Comparison of ENCODE assay signal across 21 cellular contexts in genomic region chr17:52789829-52790228, GRCh38.
DNase-seq lines count a peak whose midpoint lies in the region; ATAC-seq, FAIRE-seq and TF ChIP-seq lines count a peak whose summit lies in the region.
"Had no signal": no experiment of that assay in that cellular context is flagged by ENCODE, and none has a peak within 500 bp of the region (broad histone marks: within the 10 kb centered on the region; RNA-seq: fewer than 3 reads in every experiment).

No MANE protein-coding gene starts in this region.

- no peak for TF ChIP-seq POLR2A in adrenal gland (IDR thresholded peaks at IDR 0.05)
- TF ChIP-seq POLR2A in endothelial cell of umbilical vein (IDR thresholded peaks at IDR 0.05; ENCODE audit: low read depth, low read length), result no peak

- peaks cover 16% of the 10 kb centered on the region for H3K36me3 Mint-ChIP-seq in WTC11
- H3K36me3 Mint-ChIP-seq: CD4-positive, alpha-beta memory T cell had no signal

- no peaks in the 10 kb centered on the region for H3K4me1 Mint-ChIP-seq in WTC11
- H3K4me1 Mint-ChIP-seq: CD4-positive, alpha-beta memory T cell had no signal

- POLR2A ChIA-PET in endothelial cell of umbilical vein (lab: Charles Lee), result interaction anchor here (0.7 kb wide), 1 partner anchor 40 kb away, joined by 5 read pairs; no protein-coding TSS in a partner anchor
- POLR2A ChIA-PET in WTC11 (lab: Charles Lee), result no interaction called here

- H3K27me3 ChIP-seq in adrenal gland (no peaks in the 10 kb centered on the region), endothelial cell of umbilical vein (ENCODE audit: control insufficient read depth in 2 of 2, insufficient read depth in 2 of 2, low read length in 2 of 2) (no peaks in the 10 kb centered on the region)

- WGBS in adrenal gland, 4 donors, result 35 to 49% (median 45%) methylated on average over 3 of the region's 3 CpGs

- H3K4me1 ChIP-seq in adrenal gland (replicated peaks in 1 of 2) (no peaks in the 10 kb centered on the region), endothelial cell of umbilical vein (ENCODE audit: control insufficient read depth, extremely low read depth, insufficient read depth, low read length) (peaks cover 25% of the 10 kb centered on the region)
- H3K4me1 ChIP-seq: HAP-1 had no signal

- FAIRE-seq in endothelial cell of umbilical vein (lab: Jason Lieb, UNC), result peak; percentile 81
- FAIRE-seq: GM12891, GM18507, GM19239 had no signal

- peak; percentile 20 for DNase-seq in M059J (ENCODE audit: low read depth)
- DNase-seq in adrenal gland, result peak in 4 of 7 donors; percentile 29 to 47 (median 31)
- DNase-seq in endothelial cell of umbilical vein (ENCODE audit: low read depth, low spot score), result peak; percentile 65
- peak; percentile 10 for DNase-seq in pulmonary artery endothelial cell (ENCODE audit: low read depth, low spot score)
- no peak for DNase-seq in WTC11 (ENCODE audit: low spot score)
- no peak for DNase-seq in NCI-H524 treated with DMSO at 0.1 percent for 48 hours (lab: John Stamatoyannopoulos, UW)
- DNase-seq: C1 segment of cervical spinal cord; Calu3; CD4-positive, alpha-beta memory T cell; COR-L47; DMS53; DMS79 treated with DMSO at 0.1 percent for 48 hours; GF-D8; GOT3; HFFc6 had no signal

- no peaks in the 10 kb centered on the region for H4K20me1 ChIP-seq in endothelial cell of umbilical vein (replicated peaks; ENCODE audit: control insufficient read depth, extremely low read depth, insufficient read depth, low read length)

- CTCF ChIA-PET in endothelial cell of umbilical vein (lab: Charles Lee), result interaction anchor here (1.1 kb wide), 1 partner anchor 36 kb away, joined by 3 read pairs; no protein-coding TSS in a partner anchor
- CTCF ChIA-PET in WTC11 (lab: Charles Lee), result no interaction called here

- H3K4me2 ChIP-seq in endothelial cell of umbilical vein (ENCODE audit: insufficient read depth, low read length), result peak overlapping the region; percentile 49

- TF ChIP-seq CTCF in adrenal gland (IDR thresholded peaks at IDR 0.05), result no peak
- TF ChIP-seq CTCF in endothelial cell of umbilical vein (IDR thresholded peaks at IDR 0.05; ENCODE audit: extremely low read depth in 1 of 2, insufficient read depth in 1 of 2, low read depth in 1 of 2, low read length in 2 of 2), result no peak
- no peak for TF ChIP-seq CTCF in WTC11 (IDR thresholded peaks at IDR 0.05)

- no peak overlapping the region for H3K9ac ChIP-seq in endothelial cell of umbilical vein (replicated peaks; ENCODE audit: extremely low read depth, insufficient read depth, low read length)

- H3K36me3 ChIP-seq in adrenal gland (replicated peaks in 1 of 2) (no peaks in the 10 kb centered on the region), endothelial cell of umbilical vein (ENCODE audit: control insufficient read depth in 2 of 2, extremely low read depth in 1 of 2, insufficient read depth in 2 of 2, low read length in 2 of 2) (no peaks in the 10 kb centered on the region)
- H3K36me3 ChIP-seq: HAP-1 had no signal

- H3K9me3 Mint-ChIP-seq in WTC11, result peaks cover 47% of the 10 kb centered on the region

- BruUV-seq in endothelial cell of umbilical vein (replicated peaks; lab: Mats Ljungman, UMichigan), result no TSS peak

- H3K27ac ChIP-seq in adrenal gland (no peak overlapping the region), endothelial cell of umbilical vein (ENCODE audit: insufficient read depth, low read depth, low read length) (peak overlapping the region; percentile 72)

- H2AFZ ChIP-seq in endothelial cell of umbilical vein (ENCODE audit: low read depth, low read length), result no peak overlapping the region

- intact Hi-C loops in adrenal gland (cut with DNase I) (no loop called here), endothelial cell of umbilical vein (cut with micrococcal nuclease) (loop anchor here (5.0 kb wide), 1 partner anchor 183 kb away; no protein-coding TSS in a partner anchor)

- no peak overlapping the region for H3K4me3 Mint-ChIP-seq in WTC11
- H3K4me3 Mint-ChIP-seq: CD4-positive, alpha-beta memory T cell; HFFc6 had no signal

- ATAC-seq in GM18858 (IDR thresholded peaks at IDR 0.05; ENCODE audit: unreplicated experiment), result no peak
- no peak for ATAC-seq in WTC11
- no peak for ATAC-seq in GM21515 (IDR thresholded peaks at IDR 0.05; ENCODE audit: unreplicated experiment)

- H3K9me3 ChIP-seq in adrenal gland (replicated peaks in 1 of 3), result no peaks in the 10 kb centered on the region
- H3K9me3 ChIP-seq in endothelial cell of umbilical vein (replicated peaks; ENCODE audit: control insufficient read depth, insufficient read depth, low read length), result no peaks in the 10 kb centered on the region
- H3K9me3 ChIP-seq: HAP-1 had no signal

- no peak overlapping the region for H3K27ac Mint-ChIP-seq in WTC11
- H3K27ac Mint-ChIP-seq: CD4-positive, alpha-beta memory T cell; HFFc6 had no signal

- dilution Hi-C loops in endothelial cell of umbilical vein (cut with MboI; ENCODE audit: extremely low pct_ligation_motif_present, low sequenced_read_pairs), result no loop called here

- no peaks in the 10 kb centered on the region for H3K79me2 ChIP-seq in endothelial cell of umbilical vein (ENCODE audit: control insufficient read depth, insufficient read depth, low read length)

- H3K9me1 ChIP-seq in endothelial cell of umbilical vein (replicated peaks; ENCODE audit: control insufficient read depth, extremely low read depth, insufficient read depth, low read length), result no peaks in the 10 kb centered on the region

- H3K4me3 ChIP-seq in adrenal gland (no peak overlapping the region), endothelial cell of umbilical vein (replicated peaks in 1 of 3; ENCODE audit: insufficient read depth in 1 of 3, low read depth in 1 of 3, low read length in 3 of 3) (no peak overlapping the region)
- H3K4me3 ChIP-seq: HAP-1 had no signal

- H3K27me3 Mint-ChIP-seq in WTC11 (ENCODE audit: low read depth), result no peaks in the 10 kb centered on the region; the same call in none of the 2 replicates
- H3K27me3 Mint-ChIP-seq: CD4-positive, alpha-beta memory T cell had no signal

TF ChIP-seq in endothelial cell of umbilical vein, 7 proteins besides CTCF, POLR2A, EP300 and RAD21:
- TF ChIP-seq FOS (IDR thresholded peaks at IDR 0.05; ENCODE audit: borderline replicate concordance, insufficient read depth, low read length), result peak; percentile 26
- TF ChIP-seq MYC (IDR thresholded peaks at IDR 0.05; ENCODE audit: low read depth, low read length), result no peak
- no peak for TF ChIP-seq EZH2 (IDR thresholded peaks at IDR 0.05; ENCODE audit: borderline replicate concordance, low read depth, low read length, severe bottlenecking)

TF ChIP-seq in WTC11, 78 proteins besides CTCF, POLR2A, EP300 and RAD21:
- TF ChIP-seq, protein P1, sequence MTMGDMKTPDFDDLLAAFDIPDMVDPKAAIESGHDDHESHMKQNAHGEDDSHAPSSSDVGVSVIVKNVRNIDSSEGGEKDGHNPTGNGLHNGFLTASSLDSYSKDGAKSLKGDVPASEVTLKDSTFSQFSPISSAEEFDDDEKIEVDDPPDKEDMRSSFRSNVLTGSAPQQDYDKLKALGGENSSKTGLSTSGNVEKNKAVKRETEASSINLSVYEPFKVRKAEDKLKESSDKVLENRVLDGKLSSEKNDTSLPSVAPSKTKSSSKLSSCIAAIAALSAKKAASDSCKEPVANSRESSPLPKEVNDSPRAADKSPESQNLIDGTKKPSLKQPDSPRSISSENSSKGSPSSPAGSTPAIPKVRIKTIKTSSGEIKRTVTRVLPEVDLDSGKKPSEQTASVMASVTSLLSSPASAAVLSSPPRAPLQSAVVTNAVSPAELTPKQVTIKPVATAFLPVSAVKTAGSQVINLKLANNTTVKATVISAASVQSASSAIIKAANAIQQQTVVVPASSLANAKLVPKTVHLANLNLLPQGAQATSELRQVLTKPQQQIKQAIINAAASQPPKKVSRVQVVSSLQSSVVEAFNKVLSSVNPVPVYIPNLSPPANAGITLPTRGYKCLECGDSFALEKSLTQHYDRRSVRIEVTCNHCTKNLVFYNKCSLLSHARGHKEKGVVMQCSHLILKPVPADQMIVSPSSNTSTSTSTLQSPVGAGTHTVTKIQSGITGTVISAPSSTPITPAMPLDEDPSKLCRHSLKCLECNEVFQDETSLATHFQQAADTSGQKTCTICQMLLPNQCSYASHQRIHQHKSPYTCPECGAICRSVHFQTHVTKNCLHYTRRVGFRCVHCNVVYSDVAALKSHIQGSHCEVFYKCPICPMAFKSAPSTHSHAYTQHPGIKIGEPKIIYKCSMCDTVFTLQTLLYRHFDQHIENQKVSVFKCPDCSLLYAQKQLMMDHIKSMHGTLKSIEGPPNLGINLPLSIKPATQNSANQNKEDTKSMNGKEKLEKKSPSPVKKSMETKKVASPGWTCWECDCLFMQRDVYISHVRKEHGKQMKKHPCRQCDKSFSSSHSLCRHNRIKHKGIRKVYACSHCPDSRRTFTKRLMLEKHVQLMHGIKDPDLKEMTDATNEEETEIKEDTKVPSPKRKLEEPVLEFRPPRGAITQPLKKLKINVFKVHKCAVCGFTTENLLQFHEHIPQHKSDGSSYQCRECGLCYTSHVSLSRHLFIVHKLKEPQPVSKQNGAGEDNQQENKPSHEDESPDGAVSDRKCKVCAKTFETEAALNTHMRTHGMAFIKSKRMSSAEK (CRISPR knock-in tag; IDR thresholded peaks at IDR 0.05; ENCODE audit: borderline replicate concordance), result no peak
- TF ChIP-seq TCF7 (CRISPR knock-in tag; IDR thresholded peaks at IDR 0.05; ENCODE audit: low read depth), result no peak
- TF ChIP-seq, protein P2, sequence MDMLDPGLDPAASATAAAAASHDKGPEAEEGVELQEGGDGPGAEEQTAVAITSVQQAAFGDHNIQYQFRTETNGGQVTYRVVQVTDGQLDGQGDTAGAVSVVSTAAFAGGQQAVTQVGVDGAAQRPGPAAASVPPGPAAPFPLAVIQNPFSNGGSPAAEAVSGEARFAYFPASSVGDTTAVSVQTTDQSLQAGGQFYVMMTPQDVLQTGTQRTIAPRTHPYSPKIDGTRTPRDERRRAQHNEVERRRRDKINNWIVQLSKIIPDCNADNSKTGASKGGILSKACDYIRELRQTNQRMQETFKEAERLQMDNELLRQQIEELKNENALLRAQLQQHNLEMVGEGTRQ (CRISPR knock-in tag; IDR thresholded peaks at IDR 0.05), result no peak

Comparison
In these comparisons a context has a peak if more than half of its experiments do, and no peak if none do; other contexts are left out.
1. DNase-seq: peak in M059J (single experiment), adrenal gland (4 of 7), endothelial cell of umbilical vein (single experiment) and pulmonary artery endothelial cell (single experiment); none in WTC11 (single experiment) and NCI-H524 treated with DMSO at 0.1 percent for 48 hours (single experiment).